8 cellular contexts compared by ENCODE assay signal in genomic region chr6:28896505-28897392, GRCh38. TPM values are rescaled to one million over a fixed set of nuclear protein-coding genes. Genes with fewer than 3 reads are reported as not detected.
DNase-seq lines count a peak whose midpoint lies in the region; ATAC-seq and TF ChIP-seq lines count a peak whose summit lies in the region.

No MANE protein-coding gene starts in this region.

- TF ChIP-seq CTCF in IMR-90 (conservative IDR thresholded peaks at IDR 0.05; ENCODE audit: low read depth, low read length) (no peak), foreskin keratinocyte (conservative IDR thresholded peaks at IDR 0.05) (peak; percentile 48)

- peak overlapping the region; percentile 90 to 93 for H3K4me3 ChIP-seq in CD4-positive, alpha-beta memory T cell (ENCODE audit: low read length in 2 of 2)
- H3K4me3 ChIP-seq in IMR-90 (ENCODE audit: insufficient read depth, low read depth, low read length) (peak overlapping the region; percentile 81), neuron (ENCODE audit: low read length) (peak overlapping the region; percentile 68)

- H3K79me1 ChIP-seq in IMR-90 (ENCODE audit: low read depth in 1 of 2, low read length in 2 of 2): no peaks in the 10 kb centered on the region

- TF ChIP-seq RAD21 in IMR-90 (IDR thresholded peaks at IDR 0.05; ENCODE audit: low read length): no peak

- H4K91ac ChIP-seq in IMR-90 (ENCODE audit: insufficient read depth, low read depth, low read length): peak overlapping the region; percentile 12; the same call in 1 of the 2 replicates

- no TSS peak for BruUV-seq in IMR-90 (replicated peaks; lab: Mats Ljungman, UMichigan)

- H2BK120ac ChIP-seq in IMR-90 (ENCODE audit: low read depth, low read length): peak overlapping the region; percentile 31; the same call in 1 of the 2 replicates

- H2BK5ac ChIP-seq in IMR-90 (ENCODE audit: low read depth, low read length, poor library complexity, severe bottlenecking): peak overlapping the region; percentile 68

- intact Hi-C loops in CD4-positive, alpha-beta memory T cell (cut with micrococcal nuclease): loop anchor here (1.0 kb wide), 7 partner anchors 12 to 1031 kb away; a partner anchor contains a TSS
- intact Hi-C loops in IMR-90 (cut with micrococcal nuclease): loop anchor here (1.0 to 2.0 kb wide), 3 partner anchors 26 to 84 kb away; partner anchors contain the start of gene TRIM27

- H2AK9ac ChIP-seq in IMR-90 (replicated peaks; ENCODE audit: low read depth, low read length, poor library complexity): peak overlapping the region; percentile 21

- peak overlapping the region; percentile 1 to 80; a peak in 3 of 4 replicates for H4K8ac ChIP-seq in IMR-90 (ENCODE audit: low read depth in 2 of 2, low read length in 2 of 2)

- CTCF ChIA-PET in CD4-positive, alpha-beta memory T cell (lab: Charles Lee; ENCODE audit: partially characterized antibody): interaction anchor here (1.2 to 4.2 kb wide), 7 partner anchors 12 to 58 kb away, joined by 3 to 42 read pairs (median 16); no protein-coding TSS in a partner anchor
- CTCF ChIA-PET in IMR-90 (lab: Yijun Ruan, JAX): interaction anchor here (0.6 to 1.3 kb wide), 3 partner anchors 25 to 119 kb away, joined by 3 read pairs; no protein-coding TSS in a partner anchor

- H2AFZ ChIP-seq in IMR-90 (replicated peaks; ENCODE audit: low read length, poor library complexity) (peak overlapping the region; percentile 90), neuron (ENCODE audit: low read depth, low read length) (peak overlapping the region; percentile 58)

- peak overlapping the region; percentile 71 for H3K14ac ChIP-seq in IMR-90 (replicated peaks; ENCODE audit: low read depth, low read length)

- POLR2A ChIA-PET in CD4-positive, alpha-beta memory T cell (lab: Charles Lee; ENCODE audit: partially characterized antibody): interaction anchor here (0.6 to 6.2 kb wide), 16 partner anchors 13 to 1751 kb away, joined by 3 to 181 read pairs (median 6); partner anchors contain the start of gene TRIM27
- POLR2A ChIA-PET in IMR-90 (lab: Charles Lee; ENCODE audit: unreplicated experiment): interaction anchor here (0.6 to 1.0 kb wide), 2 partner anchors 89 to 162 kb away, joined by 3 to 7 read pairs; no protein-coding TSS in a partner anchor

- peaks cover 2 to 6% of the 10 kb centered on the region in 2 donors for H3K27me3 Mint-ChIP-seq in CD4-positive, alpha-beta memory T cell

- peak overlapping the region; percentile 65 for H3K4ac ChIP-seq in IMR-90 (ENCODE audit: low read depth, low read length)

- in situ Hi-C loops in IMR-90 (cut with MboI; ENCODE audit: low sequenced_read_pairs): no loop called here

- peak overlapping the region; percentile 39; the same call in 1 of the 2 replicates for H3K23ac ChIP-seq in IMR-90 (ENCODE audit: low read depth, low read length)

- H4K20me1 ChIP-seq in IMR-90 (ENCODE audit: insufficient read depth, low read length): no peaks in the 10 kb centered on the region

- H3K18ac ChIP-seq in IMR-90 (ENCODE audit: low read depth, low read length): peak overlapping the region; percentile 30; the same call in 1 of the 2 replicates

- peak overlapping the region; percentile 96 for H3K27ac ChIP-seq in CD4-positive, alpha-beta memory T cell (ENCODE audit: low read depth, low read length)
- peak overlapping the region; percentile 75 for H3K27ac ChIP-seq in IMR-90 (ENCODE audit: insufficient read depth, low read length)
- H3K27ac ChIP-seq in foreskin keratinocyte: peak overlapping the region; percentile 87

- peak overlapping the region; percentile 54 for H3K4me2 ChIP-seq in IMR-90 (ENCODE audit: low read depth, low read length)

- H2BK15ac ChIP-seq in IMR-90 (ENCODE audit: low read depth, low read length): no peak overlapping the region

- H2AK5ac ChIP-seq in IMR-90 (ENCODE audit: low read depth, low read length): no peak overlapping the region

- no peaks in the 10 kb centered on the region for H3K9me3 ChIP-seq in CD4-positive, alpha-beta memory T cell (ENCODE audit: control insufficient read depth in 1 of 2, low read length in 2 of 2)
- H3K9me3 ChIP-seq in IMR-90 (ENCODE audit: control insufficient read depth, insufficient read depth, low read length): no peaks in the 10 kb centered on the region
- H3K9me3 ChIP-seq in neuron (ENCODE audit: low read length): no peaks in the 10 kb centered on the region

- dilution Hi-C loops in IMR-90 (cut with HindIII; ENCODE audit: low sequenced_read_pairs, unreplicated experiment): no loop called here

- 1% methylated on average over 23 of the region's 41 CpGs; no CpG with 5 or more reads in 1 of the 2 experiments for WGBS in IMR-90 (ENCODE audit: extremely low coverage in 2 of 2, insufficient read length in 1 of 2), 2 experiments

- H3K27me3 ChIP-seq in CD4-positive, alpha-beta memory T cell (ENCODE audit: insufficient read depth, low read length): no peaks in the 10 kb centered on the region
- H3K27me3 ChIP-seq in IMR-90 (ENCODE audit: control insufficient read depth, insufficient read depth, low read length): no peaks in the 10 kb centered on the region
- H3K27me3 ChIP-seq in foreskin keratinocyte: no peaks in the 10 kb centered on the region
- no peaks in the 10 kb centered on the region for H3K27me3 ChIP-seq in neuron (ENCODE audit: insufficient read depth, low read length)

- H3K36me3 Mint-ChIP-seq in CD4-positive, alpha-beta memory T cell: peaks cover 8 to 26% of the 10 kb centered on the region in 2 donors

- H3K4me1 ChIP-seq in CD4-positive, alpha-beta memory T cell (ENCODE audit: insufficient read depth, low read length): peaks cover 17% of the 10 kb centered on the region
- H3K4me1 ChIP-seq in IMR-90 (ENCODE audit: control insufficient read depth, insufficient read depth, low read length): no peaks in the 10 kb centered on the region
- H3K4me1 ChIP-seq in foreskin keratinocyte: peaks cover 5% of the 10 kb centered on the region
- peaks cover 5% of the 10 kb centered on the region for H3K4me1 ChIP-seq in neuron (ENCODE audit: insufficient read depth, low read length)

- H3K9me1 ChIP-seq in IMR-90 (ENCODE audit: insufficient read depth, low read length): no peaks in the 10 kb centered on the region

- no peak overlapping the region for H2BK20ac ChIP-seq in IMR-90 (ENCODE audit: low read depth, low read length)

- peaks cover 0 to 9% (median 1%) of the 10 kb centered on the region in 8 donors for H3K9me3 Mint-ChIP-seq in CD4-positive, alpha-beta memory T cell

- ATAC-seq in GM19372 (IDR thresholded peaks at IDR 0.05; ENCODE audit: low read depth, unreplicated experiment) (peak; percentile 2), IMR-90 (ENCODE audit: low read depth) (peak; percentile 18), foreskin keratinocyte (peak; percentile 32)

- H3K4me3 Mint-ChIP-seq in CD4-positive, alpha-beta memory T cell: peak overlapping the region; percentile 94 to 99 (median 98)

- peaks cover 4 to 24% (median 18%) of the 10 kb centered on the region in 4 donors for H3K4me1 Mint-ChIP-seq in CD4-positive, alpha-beta memory T cell

- peak overlapping the region; percentile 11; the same call in 1 of the 2 replicates for H4K5ac ChIP-seq in IMR-90 (ENCODE audit: low read depth, low read length)

- peak overlapping the region; percentile 97 to 100 (median 100) for H3K27ac Mint-ChIP-seq in CD4-positive, alpha-beta memory T cell

- peak overlapping the region; percentile 69 for H3K9ac ChIP-seq in IMR-90 (ENCODE audit: low read depth, low read length)

- peak; percentile 54 to 76 (median 66) for DNase-seq in CD4-positive, alpha-beta memory T cell
- DNase-seq in IMR-90: peak; percentile 55
- DNase-seq in RPMI8226: peak; percentile 85
- DNase-seq in activated naive CD4-positive, alpha-beta T cell treated with Interleukin-2 at 50 U/mL for 16 hours: peak; percentile 47
- peak; percentile 33 to 55 for DNase-seq in foreskin keratinocyte
- DNase-seq in ureter (ENCODE audit: low spot score): peak; percentile 68

- H3K56ac ChIP-seq in IMR-90 (ENCODE audit: extremely low read depth, insufficient read depth, low read length): peak overlapping the region; percentile 58; the same call in 1 of the 2 replicates

- peak; percentile 13 for TF ChIP-seq POLR2A in IMR-90 (IDR thresholded peaks at IDR 0.05; ENCODE audit: low read depth, low read length)

- no peaks in the 10 kb centered on the region for H3K36me3 ChIP-seq in CD4-positive, alpha-beta memory T cell (ENCODE audit: insufficient read depth, low read length)
- H3K36me3 ChIP-seq in IMR-90 (ENCODE audit: control insufficient read depth, insufficient read depth, low read length) (peaks cover 7% of the 10 kb centered on the region), neuron (ENCODE audit: insufficient read depth, low read length) (peaks cover 13% of the 10 kb centered on the region)

TF ChIP-seq in IMR-90, 13 proteins besides CTCF, POLR2A, EP300 and RAD21 (continues in another document):
- TF ChIP-seq SMC3 (IDR thresholded peaks at IDR 0.05; ENCODE audit: low read depth, low read length) (no peak), CHD1 (IDR thresholded peaks at IDR 0.05; ENCODE audit: low read depth, low read length) (no peak), USF2 (IDR thresholded peaks at IDR 0.05; ENCODE audit: low read depth, low read length) (no peak), CEBPB (IDR thresholded peaks at IDR 0.05; ENCODE audit: low read depth, low read length) (no peak), ELK1 (IDR thresholded peaks at IDR 0.05; ENCODE audit: borderline replicate concordance, low read depth, low read length) (no peak), MAZ (IDR thresholded peaks at IDR 0.05; ENCODE audit: borderline replicate concordance, low read depth, low read length) (no peak)

RNA-seq across cellular contexts. Expression of gene TRIM27, which starts 27.0 kb away (rescaled TPM):
- total RNA-seq in CD4-positive, alpha-beta memory T cell: 100 to 1,000 TPM; 102 to 108 TPM
- polyA plus RNA-seq in CD4-positive, alpha-beta memory T cell: 10 to 100 TPM; 51.6 to 64.6 TPM
- 48.0 TPM in 2 replicates for total RNA-seq in IMR-90 (2012; rRNA removed)
- polyA plus RNA-seq in IMR-90 (2012; rRNA removed): 43.5 and 44.4 TPM in 2 replicates
- 21.8 and 26.3 TPM in 2 replicates for polyA plus RNA-seq in IMR-90 (2012; cell fraction: cytosol; rRNA removed)
- 49.1 and 79.8 TPM in 2 replicates for polyA plus RNA-seq in IMR-90 (2012; cell fraction: nucleus; rRNA removed; ENCODE audit: low replicate concordance)
- 50.9 and 60.1 TPM in 2 replicates for total RNA-seq in foreskin keratinocyte
- 35.0 and 37.5 TPM in 2 replicates for polyA plus RNA-seq in foreskin keratinocyte
- total RNA-seq in ureter: 85.2 TPM

Comparison
In these comparisons a context has a peak if more than half of its experiments do, and no peak if none do; other contexts are left out.
1. Peak in every context shown above with its lines: DNase-seq, ATAC-seq, H3K4me3 ChIP-seq and H3K27ac ChIP-seq.